Comparison of ENCODE assay signal across 8 cellular contexts in genomic region chr19:48993175-48994034, GRCh38.
DNase-seq lines count a peak whose midpoint lies in the region; ATAC-seq and TF ChIP-seq lines count a peak whose summit lies in the region.

Gene GYS1, minus strand, starts transcription at chr19:48993309. Its CDS starts 197 bp downstream, at chr19:48993112.
Gene RUVBL2, plus strand, starts transcription at chr19:48993887. Its CDS starts 25 bp downstream, at chr19:48993912.

- peak; percentile 93 for TF ChIP-seq CTCF in AG09319 (IDR thresholded peaks at IDR 0.05; ENCODE audit: low read depth, low read length)

- ATAC-seq in GM19023 (IDR thresholded peaks at IDR 0.05; ENCODE audit: unreplicated experiment) (peak; percentile 89), HG03342 (IDR thresholded peaks at IDR 0.05; ENCODE audit: unreplicated experiment) (peak; percentile 81)
- peak; percentile 92 to 94 for ATAC-seq in activated CD4-positive, CD25-positive, alpha-beta regulatory T cell treated with anti-CD3 and anti-CD28 coated beads, Interleukin-2, amount 50 U/mL, for 24 hours

- DNase-seq in AG09319 (ENCODE audit: extremely low read depth, low read depth) (peak; percentile 99), NCI-H446 (lab: John Stamatoyannopoulos, UW) (peak; percentile 97 to 100), cerebellar nuclear complex (lab: John Stamatoyannopoulos, UW) (peak; percentile 97 to 99), islet precursor cell (peak; percentile 100)
- peak; percentile 99 for DNase-seq in stimulated activated CD4-positive, alpha-beta T cell treated with anti-CD3 and anti-CD28 coated beads, Interleukin-15, amount 100 ng/mL, for 1 hour (ENCODE audit: low read depth in 1 of 2, low spot score in 1 of 2)

Comparison
In these comparisons a context has a peak if more than half of its experiments do, and no peak if none do; other contexts are left out.
1. Peak in every context shown above with its lines: DNase-seq and ATAC-seq.